Comparison of ENCODE assay signal across 8 cellular contexts in genomic region chr12:4604684-4605193, GRCh38. TPM values are rescaled to one million over a fixed set of nuclear protein-coding genes. Genes with fewer than 3 reads are reported as not detected.
DNase-seq lines count a peak whose midpoint lies in the region; ATAC-seq, FAIRE-seq and TF ChIP-seq lines count a peak whose summit lies in the region.

No MANE protein-coding gene starts in this region.

- no peaks in the 10 kb centered on the region for H3K36me3 ChIP-seq in astrocyte (ENCODE audit: insufficient read depth, low read length)
- no peaks in the 10 kb centered on the region for H3K36me3 ChIP-seq in hepatocyte (replicated peaks; ENCODE audit: insufficient read depth, low read depth)

- peak; percentile 82 for DNase-seq in GM13977 (ENCODE audit: low spot score)
- peak; percentile 86 for DNase-seq in NCI-H1436 (lab: John Stamatoyannopoulos, UW)
- DNase-seq in T-helper 2 cell treated with Interferon-gamma antibody and Interleukin-4, amounts not matched to agents 5 μg/mL and 100 μg/mL, for 36 hours (ENCODE audit: low spot score): peak; percentile 71
- DNase-seq in astrocyte (ENCODE audit: low read depth): peak; percentile 79
- DNase-seq in hepatocyte (ENCODE audit: low spot score): peak; percentile 92
- DNase-seq in retina: peak; percentile 92
- no peak for DNase-seq in T1000 (lab: John Stamatoyannopoulos, UW)

- TF ChIP-seq CTCF in GM13977 (IDR thresholded peaks at IDR 0.05; ENCODE audit: extremely low read depth, insufficient read depth, missing control alignments) (peak; percentile 98), astrocyte (IDR thresholded peaks at IDR 0.05; ENCODE audit: insufficient read depth, low read depth, low read length) (peak; percentile 99), hepatocyte (IDR thresholded peaks at IDR 0.05; ENCODE audit: poor library complexity) (peak; percentile 93)

- H3K9me3 ChIP-seq in astrocyte (ENCODE audit: insufficient read depth, low read depth, low read length) (no peaks in the 10 kb centered on the region), hepatocyte (ENCODE audit: low read depth) (no peaks in the 10 kb centered on the region)

- WGBS in hepatocyte (ENCODE audit: low lambda C conversion rate, missing lambda C conversion rate): 2% methylated on average over 25 of the region's 25 CpGs

- peak overlapping the region; percentile 85 for H3K27ac ChIP-seq in astrocyte (ENCODE audit: low read depth, low read length)
- H3K27ac ChIP-seq in hepatocyte: no peak overlapping the region

- H3K27me3 Mint-ChIP-seq in T-helper 2 cell treated with Interferon-gamma antibody and Interleukin-4, amounts not matched to agents 5 μg/mL and 100 μg/mL, for 36 hours (ENCODE audit: low read depth): peaks cover 19% of the 10 kb centered on the region
- peaks cover 10% of the 10 kb centered on the region for H3K27me3 Mint-ChIP-seq in astrocyte (ENCODE audit: low read depth, unreplicated experiment)

- H3K4me3 Mint-ChIP-seq in T-helper 2 cell treated with Interferon-gamma antibody and Interleukin-4, amounts not matched to agents 5 μg/mL and 100 μg/mL, for 36 hours: peak overlapping the region; percentile 99
- peak overlapping the region; percentile 97 for H3K4me3 Mint-ChIP-seq in astrocyte (ENCODE audit: unreplicated experiment)

- peak overlapping the region; percentile 92 for H3K4me3 ChIP-seq in astrocyte (ENCODE audit: insufficient read depth, low read depth, low read length)
- peak overlapping the region; percentile 70 for H3K4me3 ChIP-seq in hepatocyte

- H4K20me1 ChIP-seq in astrocyte (ENCODE audit: insufficient read depth, low read length): no peaks in the 10 kb centered on the region
- no peaks in the 10 kb centered on the region for H4K20me1 ChIP-seq in hepatocyte (ENCODE audit: insufficient read depth, poor library complexity, severe bottlenecking)

- peak; percentile 50 for FAIRE-seq in astrocyte (lab: Jason Lieb, UNC)

- H3K27ac Mint-ChIP-seq in T-helper 2 cell treated with Interferon-gamma antibody and Interleukin-4, amounts not matched to agents 5 μg/mL and 100 μg/mL, for 36 hours: peak overlapping the region; percentile 91
- peak overlapping the region; percentile 81 for H3K27ac Mint-ChIP-seq in astrocyte (ENCODE audit: unreplicated experiment)

- peak overlapping the region; percentile 98 for H2AFZ ChIP-seq in astrocyte (ENCODE audit: low read depth, low read length)
- peak overlapping the region; percentile 61 for H2AFZ ChIP-seq in hepatocyte

- peaks cover 2% of the 10 kb centered on the region for H3K36me3 Mint-ChIP-seq in T-helper 2 cell treated with Interferon-gamma antibody and Interleukin-4, amounts not matched to agents 5 μg/mL and 100 μg/mL, for 36 hours (ENCODE audit: low read depth)
- peaks cover 6% of the 10 kb centered on the region for H3K36me3 Mint-ChIP-seq in astrocyte (ENCODE audit: low read depth, unreplicated experiment)

- peak overlapping the region; percentile 92 for H3K9ac ChIP-seq in astrocyte (ENCODE audit: low read length)

- peaks cover 14% of the 10 kb centered on the region for H3K4me1 Mint-ChIP-seq in T-helper 2 cell treated with Interferon-gamma antibody and Interleukin-4, amounts not matched to agents 5 μg/mL and 100 μg/mL, for 36 hours (ENCODE audit: low read depth)
- no peaks in the 10 kb centered on the region for H3K4me1 Mint-ChIP-seq in astrocyte (ENCODE audit: low read depth, unreplicated experiment)

- no peaks in the 10 kb centered on the region for H3K9me2 ChIP-seq in hepatocyte (replicated peaks; ENCODE audit: insufficient read depth)

- in situ Hi-C loops in GM13977 (cut with MboI; ENCODE audit: low pct_unique_long_range_greater_than_20kb, low sequenced_read_pairs, unreplicated experiment): no loop called here

- H3K79me2 ChIP-seq in astrocyte (ENCODE audit: insufficient read depth, low read length) (peaks cover 29% of the 10 kb centered on the region), hepatocyte (peaks cover 15% of the 10 kb centered on the region)

- ATAC-seq in HG02798 (IDR thresholded peaks at IDR 0.05; ENCODE audit: poor library complexity, unreplicated experiment): peak; percentile 96

- H3K4me1 ChIP-seq in astrocyte (ENCODE audit: insufficient read depth, low read length): peaks cover 3% of the 10 kb centered on the region
- H3K4me1 ChIP-seq in hepatocyte (ENCODE audit: insufficient read depth): peaks cover 15% of the 10 kb centered on the region

- peaks cover 14% of the 10 kb centered on the region for H3K27me3 ChIP-seq in astrocyte (ENCODE audit: insufficient read depth, low read length)
- H3K27me3 ChIP-seq in hepatocyte: peaks cover 13% of the 10 kb centered on the region

- H3K9me3 Mint-ChIP-seq in T-helper 2 cell treated with Interferon-gamma antibody and Interleukin-4, amounts not matched to agents 5 μg/mL and 100 μg/mL, for 36 hours: no peaks in the 10 kb centered on the region
- no peaks in the 10 kb centered on the region for H3K9me3 Mint-ChIP-seq in astrocyte (ENCODE audit: unreplicated experiment)

- H3K4me2 ChIP-seq in astrocyte (ENCODE audit: low read length): peak overlapping the region; percentile 83
- peak overlapping the region; percentile 72 for H3K4me2 ChIP-seq in hepatocyte

RNA-seq across cellular contexts. Expression of gene DYRK4, which starts 42.7 kb away (rescaled TPM):
- total RNA-seq in astrocyte (33.9 and 40.0 TPM in 2 replicates), hepatocyte (34.1 and 34.7 TPM in 2 replicates)
- polyA plus RNA-seq in hepatocyte: 42.0 and 50.3 TPM in 2 replicates

RNA-seq across cellular contexts. Expression of gene AKAP3, which starts 44.1 kb away (rescaled TPM):
- total RNA-seq in astrocyte: 0.94 and 1.4 TPM in 2 replicates
- 0.68 and 3.5 TPM in 2 replicates for total RNA-seq in hepatocyte
- polyA plus RNA-seq in hepatocyte: 1.2 and 1.3 TPM in 2 replicates

RNA-seq across cellular contexts. Expression of gene NDUFA9, which starts 44.2 kb away (rescaled TPM):
- 97.8 and 101 TPM in 2 replicates for total RNA-seq in astrocyte
- total RNA-seq in hepatocyte: 53.2 and 70.9 TPM in 2 replicates
- 138 and 144 TPM in 2 replicates for polyA plus RNA-seq in hepatocyte
